ENCODE assay signal across 8 cellular contexts in genomic region chr17:47698749-47699535, GRCh38. TPM values are rescaled to one million over a fixed set of nuclear protein-coding genes. Genes with fewer than 3 reads are reported as not detected.
A peak's percentile ranks its signal among the peaks of the same experiment; 100 is the strongest.
DNase-seq lines count a peak whose midpoint lies in the region; ATAC-seq and TF ChIP-seq lines count a peak whose summit lies in the region.

No MANE protein-coding gene starts in this region.

- peaks cover 43% of the 10 kb centered on the region for H3K4me1 Mint-ChIP-seq in CD8-positive, alpha-beta T cell (ENCODE audit: low read depth)
- peaks cover 4% of the 10 kb centered on the region for H3K4me1 Mint-ChIP-seq in progenitor cell of endocrine pancreas (ENCODE audit: low read depth)

- CTCF ChIA-PET in CD8-positive, alpha-beta T cell (lab: Charles Lee): interaction anchor here (0.6 to 5.6 kb wide), 28 partner anchors 8 to 191 kb away, joined by 3 to 94 read pairs (median 8); partner anchors contain the start of gene TBX21

- no peaks in the 10 kb centered on the region for H3K9me3 ChIP-seq in CD8-positive, alpha-beta T cell (ENCODE audit: low read length)
- no peaks in the 10 kb centered on the region for H3K9me3 ChIP-seq in SJSA1 (replicated peaks)

- peak; percentile 49 for ATAC-seq in CD8-positive, alpha-beta T cell
- ATAC-seq in GM19328 (IDR thresholded peaks at IDR 0.05; ENCODE audit: unreplicated experiment): no peak

- peak; percentile 69 to 91 (median 80) for DNase-seq in CD8-positive, alpha-beta T cell
- DNase-seq in HT1080 (ENCODE audit: low read depth): peak; percentile 52
- peak; percentile 71 to 74 for DNase-seq in SJSA1 (ENCODE audit: low read depth in 1 of 2, low spot score in 2 of 2)
- DNase-seq in activated naive CD4-positive, alpha-beta T cell (lab: John Stamatoyannopoulos, UW): peak; percentile 69 to 81 (median 72)
- peak in 41 of 42 donors; percentile 53 to 89 (median 76) for DNase-seq in head of caudate nucleus
- peak; percentile 75 for DNase-seq in progenitor cell of endocrine pancreas (ENCODE audit: low spot score, unreplicated experiment)
- DNase-seq in amniotic stem cell (lab: John Stamatoyannopoulos, UW): no peak

- H3K27ac ChIP-seq in CD8-positive, alpha-beta T cell (ENCODE audit: low read depth, low read length): no peak overlapping the region
- no peak overlapping the region for H3K27ac ChIP-seq in SJSA1

- no peak overlapping the region for H3K27ac Mint-ChIP-seq in CD8-positive, alpha-beta T cell
- no peak overlapping the region for H3K27ac Mint-ChIP-seq in progenitor cell of endocrine pancreas

- H3K27me3 ChIP-seq in CD8-positive, alpha-beta T cell (ENCODE audit: insufficient read depth, low read length): no peaks in the 10 kb centered on the region
- H3K27me3 ChIP-seq in SJSA1 (replicated peaks): no peaks in the 10 kb centered on the region

- no peaks in the 10 kb centered on the region for H3K36me3 ChIP-seq in CD8-positive, alpha-beta T cell (ENCODE audit: insufficient read depth, low read length)
- no peaks in the 10 kb centered on the region for H3K36me3 ChIP-seq in SJSA1

- no peak overlapping the region for H3K4me3 Mint-ChIP-seq in CD8-positive, alpha-beta T cell
- H3K4me3 Mint-ChIP-seq in progenitor cell of endocrine pancreas (ENCODE audit: low read depth): no peak overlapping the region

- peak; percentile 96 for TF ChIP-seq CTCF in CD8-positive, alpha-beta T cell (IDR thresholded peaks at IDR 0.05)
- TF ChIP-seq CTCF in progenitor cell of endocrine pancreas (IDR thresholded peaks at IDR 0.05; ENCODE audit: unreplicated experiment): peak; percentile 98

- H3K4me1 ChIP-seq in CD8-positive, alpha-beta T cell (ENCODE audit: insufficient read depth, low read length): peaks cover 38% of the 10 kb centered on the region
- peaks cover 5% of the 10 kb centered on the region for H3K4me1 ChIP-seq in SJSA1 (replicated peaks)

- no peaks in the 10 kb centered on the region for H3K27me3 Mint-ChIP-seq in CD8-positive, alpha-beta T cell (ENCODE audit: low read depth)
- H3K27me3 Mint-ChIP-seq in progenitor cell of endocrine pancreas: peaks cover 4% of the 10 kb centered on the region

- POLR2A ChIA-PET in CD8-positive, alpha-beta T cell (lab: Charles Lee): interaction anchor here (0.9 to 1.2 kb wide), 2 partner anchors 34 to 49 kb away, joined by 4 to 5 read pairs; partner anchors contain the start of genes KPNB1 and TBX21

- intact Hi-C loops in CD8-positive, alpha-beta T cell (cut with DNase I, micrococcal nuclease): loop anchor here (1.0 to 5.0 kb wide), 6 partner anchors 18 to 103 kb away; no protein-coding TSS in a partner anchor
- intact Hi-C loops in head of caudate nucleus (cut with DNase I): loop anchor here (10.0 kb wide), 1 partner anchor 106 kb away; no protein-coding TSS in a partner anchor

- H3K36me3 Mint-ChIP-seq in CD8-positive, alpha-beta T cell: peaks cover 3% of the 10 kb centered on the region
- H3K36me3 Mint-ChIP-seq in progenitor cell of endocrine pancreas (ENCODE audit: insufficient read depth): peaks cover 7% of the 10 kb centered on the region

- no peaks in the 10 kb centered on the region for H3K9me3 Mint-ChIP-seq in CD8-positive, alpha-beta T cell
- no peaks in the 10 kb centered on the region for H3K9me3 Mint-ChIP-seq in progenitor cell of endocrine pancreas (ENCODE audit: low read depth)

- no peak overlapping the region for H3K4me3 ChIP-seq in CD8-positive, alpha-beta T cell (ENCODE audit: low read depth, low read length)
- H3K4me3 ChIP-seq in SJSA1: no peak overlapping the region

RNA-seq across cellular contexts. Expression of gene TBKBP1, which starts 5.0 kb away (rescaled TPM):
- 1 to 10 TPM; 5.2 TPM for total RNA-seq in CD8-positive, alpha-beta T cell
- total RNA-seq in HT1080 (2014; rRNA removed; shearing (Covaris generic)): 3.9 and 4.0 TPM in 2 replicates
- polyA plus RNA-seq in HT1080 (2015; cell fraction: cytosol; rRNA removed): 2.6 and 4.4 TPM in 2 replicates
- polyA plus RNA-seq in HT1080 (2015; cell fraction: nucleus; rRNA removed): 15.1 and 16.3 TPM in 2 replicates
- total RNA-seq in SJSA1 (2014; rRNA removed; shearing (Covaris generic)): 3.5 and 4.5 TPM in 2 replicates
- 21.7 and 23.2 TPM in 2 replicates for total RNA-seq in progenitor cell of endocrine pancreas

RNA-seq across cellular contexts. Expression of gene TBX21, which starts 34.1 kb away (rescaled TPM):
- 10 to 100 TPM; 37.0 to 39.1 TPM for total RNA-seq in CD8-positive, alpha-beta T cell
- not detected in 2 replicates for total RNA-seq in HT1080 (2014; rRNA removed; shearing (Covaris generic))
- not detected in 2 replicates for polyA plus RNA-seq in HT1080 (2015; cell fraction: cytosol; rRNA removed)
- not detected in 2 replicates for polyA plus RNA-seq in HT1080 (2015; cell fraction: nucleus; rRNA removed)
- total RNA-seq in SJSA1 (2014; rRNA removed; shearing (Covaris generic)): 0.22 TPM in 1 of 2 replicates, not detected in the other
- total RNA-seq in progenitor cell of endocrine pancreas: not detected in 2 replicates

RNA-seq across cellular contexts. Expression of gene KPNB1, which starts 49.2 kb away (rescaled TPM):
- total RNA-seq in CD8-positive, alpha-beta T cell: 100 to 1,000 TPM; 170 to 173 TPM
- 470 and 482 TPM in 2 replicates for total RNA-seq in HT1080 (2014; rRNA removed; shearing (Covaris generic))
- polyA plus RNA-seq in HT1080 (2015; cell fraction: cytosol; rRNA removed): 145 and 201 TPM in 2 replicates
- polyA plus RNA-seq in HT1080 (2015; cell fraction: nucleus; rRNA removed): 405 and 476 TPM in 2 replicates
- 571 and 681 TPM in 2 replicates for total RNA-seq in SJSA1 (2014; rRNA removed; shearing (Covaris generic))
- 379 and 386 TPM in 2 replicates for total RNA-seq in progenitor cell of endocrine pancreas

Comparison
In these comparisons a context has a peak if more than half of its experiments do, and no peak if none do; other contexts are left out.
1. RNA of gene TBX21, which starts 34.1 kb away (total RNA-seq): 37.0 to 39.1 TPM in CD8-positive, alpha-beta T cell; not detected in HT1080, 0.22 TPM in SJSA1 and not detected in progenitor cell of endocrine pancreas; every median in the first group is over 10 times any median in the second.